ENCODE assay signal across 25 cellular contexts in the genomic region with DNA sequence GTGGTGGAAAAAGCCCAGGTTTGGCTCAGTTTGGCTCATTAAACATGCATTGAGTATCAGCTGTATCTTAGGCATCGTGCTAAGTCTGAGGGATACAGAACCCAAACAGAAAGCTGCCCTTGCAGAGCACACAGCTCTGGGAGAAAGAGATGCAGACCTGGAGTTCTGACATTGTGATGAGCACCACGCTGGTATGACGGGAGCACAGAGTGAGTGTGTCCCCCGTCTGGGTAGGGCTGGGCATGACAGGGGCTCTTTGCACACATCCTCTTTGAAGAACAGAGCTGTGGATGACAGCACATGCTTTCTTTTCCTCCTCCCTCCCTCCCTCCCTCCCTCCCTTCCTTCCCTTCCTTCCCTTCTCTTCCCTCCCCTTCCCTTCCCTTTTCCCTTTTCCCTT. TPM values are rescaled to one million over a fixed set of nuclear protein-coding genes. Genes with fewer than 3 reads are reported as not detected.
"Had no signal": no experiment of that assay in that cellular context is flagged by ENCODE, and none has a peak within 500 bp of the region (broad histone marks: within the 10 kb centered on the region; RNA-seq: fewer than 3 reads in every experiment).

No MANE protein-coding gene starts in this region.

- H3K36me3 ChIP-seq: left lung, prostate gland, thoracic aorta had no signal

- H3K9me3 ChIP-seq: left lung, prostate gland, right atrium auricular region, thoracic aorta, tibial nerve, upper lobe of left lung had no signal

- ATAC-seq: left cardiac atrium; left lung; naive thymus-derived CD8-positive, alpha-beta T cell; sciatic nerve had no signal

- H3K36me3 Mint-ChIP-seq: naive thymus-derived CD8-positive, alpha-beta T cell had no signal

- DNase-seq: cortex of kidney; effector CD4-positive, alpha-beta T cell; left cardiac atrium; left lung; mesendoderm; midbrain; naive thymus-derived CD8-positive, alpha-beta T cell; nephron progenitor cell; nucleus accumbens; stimulated activated CD4-positive, alpha-beta T cell treated with anti-CD3 and anti-CD28 coated beads, Interleukin-12 subunit alpha, Interleukin-12 subunit beta, amount 100 ng/mL, for 4 hours; stimulated activated CD4-positive, alpha-beta T cell treated with anti-CD3 and anti-CD28 coated beads, Interleukin-1b, Interleukin-23, amount 100 ng/mL, for 48 hours; stimulated activated CD4-positive, alpha-beta T cell treated with anti-CD3 and anti-CD28 coated beads, Interleukin-4, amount 100 ng/mL, for 1 hour; stimulated activated CD8-positive, alpha-beta memory T cell treated with anti-CD3 and anti-CD28 coated beads, Interleukin-4, amount 100 ng/mL, for 48 hours; stimulated activated naive CD4-positive, alpha-beta T cell treated with Interleukin-2 at 50 U/mL for 16 hours; substantia nigra; upper lobe of left lung had no signal

- H3K4me3 ChIP-seq: left lung, prostate gland, right atrium auricular region, smooth muscle cell, thoracic aorta, tibial nerve, upper lobe of left lung had no signal

- H3K4me1 ChIP-seq: left lung, prostate gland, right atrium auricular region, tibial nerve, upper lobe of left lung had no signal

- FAIRE-seq: frontal cortex, keratinocyte, urothelium cell line had no signal

- H3K9me3 Mint-ChIP-seq: naive thymus-derived CD8-positive, alpha-beta T cell had no signal

- H3K27ac Mint-ChIP-seq: naive thymus-derived CD8-positive, alpha-beta T cell; nephron progenitor cell had no signal

- H3K4me1 Mint-ChIP-seq: naive thymus-derived CD8-positive, alpha-beta T cell; nephron progenitor cell had no signal

- H3K27ac ChIP-seq: left lung, prostate gland, right atrium auricular region, thoracic aorta, tibial nerve, upper lobe of left lung had no signal

- H3K4me3 Mint-ChIP-seq: naive thymus-derived CD8-positive, alpha-beta T cell; nephron progenitor cell had no signal

RNA-seq across cellular contexts. Expression of a gene that starts 52.2 kb away (rescaled TPM):
- polyA plus RNA-seq: naive thymus-derived CD8-positive, alpha-beta T cell had no signal
